In genomic region chr6:111551521-111552231, GRCh38 we compare ENCODE assay signal across 8 cellular contexts. TPM values are rescaled to one million over a fixed set of nuclear protein-coding genes. Genes with fewer than 3 reads are reported as not detected.
A peak's percentile ranks its signal among the peaks of the same experiment; 100 is the strongest.
DNase-seq lines count a peak whose midpoint lies in the region; ATAC-seq, FAIRE-seq and TF ChIP-seq lines count a peak whose summit lies in the region.

No MANE protein-coding gene starts in this region.

- DNase-seq in DMS 273 treated with DMSO at 0.1 percent for 48 hours (lab: John Stamatoyannopoulos, UW), result peak; percentile 89
- peak; percentile 100 for DNase-seq in NCI-H2196 (lab: John Stamatoyannopoulos, UW; ENCODE audit: unreplicated experiment)
- DNase-seq in H1 (ENCODE audit: low read depth in 1 of 2, low spot score in 2 of 2), result no peak
- DNase-seq in neural progenitor cell (ENCODE audit: low spot score), result no peak
- DNase-seq in T-helper 2 cell treated with Interferon-gamma antibody and Interleukin-4, amounts not matched to agents 5 μg/mL and 100 μg/mL, for 36 hours (ENCODE audit: low spot score), result no peak
- no peak for DNase-seq in AG08395 (ENCODE audit: low spot score)

- no peak for TF ChIP-seq RAD21 in H1 (IDR thresholded peaks at IDR 0.05 in 1 of 2, conservative IDR thresholded peaks at IDR 0.05 in 1 of 2; ENCODE audit: low read depth in 2 of 2, low read length in 2 of 2)

- TF ChIP-seq EP300 in H1 (IDR thresholded peaks at IDR 0.05; ENCODE audit: borderline replicate concordance in 1 of 2, low read depth in 2 of 2, low read length in 2 of 2), result no peak

- H3K4me1 ChIP-seq in H1 (replicated peaks in 1 of 4; ENCODE audit: control insufficient read depth in 3 of 4, insufficient read depth in 4 of 4, low read length in 3 of 4) (peaks cover 4 to 17% (median 5%) of the 10 kb centered on the region in 4 experiments; a peak in 6 of 7 replicates), neural progenitor cell (peaks cover 44% of the 10 kb centered on the region)

- TF ChIP-seq POLR2A in H1 (IDR thresholded peaks at IDR 0.05; ENCODE audit: control extremely low read depth in 1 of 2, low read depth in 2 of 2, low read length in 2 of 2), result no peak

- no peak overlapping the region for H4K5ac ChIP-seq in H1 (ENCODE audit: insufficient read length, low read depth, low read length)

- H3K9me3 Mint-ChIP-seq in neural progenitor cell, result no peaks in the 10 kb centered on the region
- no peaks in the 10 kb centered on the region for H3K9me3 Mint-ChIP-seq in T-helper 2 cell treated with Interferon-gamma antibody and Interleukin-4, amounts not matched to agents 5 μg/mL and 100 μg/mL, for 36 hours

- FAIRE-seq in H1 (lab: Jason Lieb, UNC), result no peak

- H4K91ac ChIP-seq in H1 (replicated peaks; ENCODE audit: insufficient read length, low read length), result peak overlapping the region; percentile 67

- no peak overlapping the region for H2BK120ac ChIP-seq in H1 (replicated peaks; ENCODE audit: low read depth, low read length)

- no peak overlapping the region for H2BK5ac ChIP-seq in H1 (ENCODE audit: low read depth, low read length)

- H4K8ac ChIP-seq in H1 (ENCODE audit: extremely low read depth, insufficient read depth, low read length), result no peak overlapping the region

- no peaks in the 10 kb centered on the region for H3K27me3 Mint-ChIP-seq in neural progenitor cell (ENCODE audit: insufficient read depth, low read depth)
- H3K27me3 Mint-ChIP-seq in T-helper 2 cell treated with Interferon-gamma antibody and Interleukin-4, amounts not matched to agents 5 μg/mL and 100 μg/mL, for 36 hours (ENCODE audit: low read depth), result no peaks in the 10 kb centered on the region

- TF ChIP-seq CTCF in H1 (IDR thresholded peaks at IDR 0.05; ENCODE audit: control extremely low read depth in 1 of 3, insufficient read depth in 1 of 3, low read depth in 1 of 3, low read length in 3 of 3) (no peak), neural progenitor cell (IDR thresholded peaks at IDR 0.05) (no peak)

- peak overlapping the region; percentile 93 for H2BK12ac ChIP-seq in H1 (ENCODE audit: low read depth, low read length)

- H3K9me3 ChIP-seq in H1 (ENCODE audit: insufficient read depth in 2 of 2, low read depth in 1 of 2, low read length in 1 of 2) (no peaks in the 10 kb centered on the region), neural progenitor cell (ENCODE audit: low read depth) (no peaks in the 10 kb centered on the region)

- peaks cover 0 to 2% of the 10 kb centered on the region in 2 experiments for H4K20me1 ChIP-seq in H1 (replicated peaks in 1 of 2; ENCODE audit: control insufficient read depth in 1 of 2, insufficient read depth in 2 of 2, low read length in 2 of 2)
- H4K20me1 ChIP-seq in neural progenitor cell (ENCODE audit: low read depth), result no peaks in the 10 kb centered on the region

- peaks cover 56% of the 10 kb centered on the region for H3K4me1 Mint-ChIP-seq in neural progenitor cell
- peaks cover 16% of the 10 kb centered on the region for H3K4me1 Mint-ChIP-seq in T-helper 2 cell treated with Interferon-gamma antibody and Interleukin-4, amounts not matched to agents 5 μg/mL and 100 μg/mL, for 36 hours (ENCODE audit: low read depth)

- peaks cover 26% of the 10 kb centered on the region for H3F3A ChIP-seq in neural progenitor cell (ENCODE audit: low read depth)

- no peaks in the 10 kb centered on the region for H3K79me1 ChIP-seq in H1 (ENCODE audit: low read depth, low read length)

- no peak overlapping the region for H3K4ac ChIP-seq in H1 (replicated peaks; ENCODE audit: insufficient read length, low read depth, low read length)

- no peak overlapping the region for H3K18ac ChIP-seq in H1 (ENCODE audit: extremely low read depth, low read length)

- no peak for ATAC-seq in HG03460 (IDR thresholded peaks at IDR 0.05; ENCODE audit: unreplicated experiment)
- no peak for ATAC-seq in GM21528 (IDR thresholded peaks at IDR 0.05; ENCODE audit: low FRiP score, unreplicated experiment)

- no peaks in the 10 kb centered on the region for H3K36me3 ChIP-seq in H1 (ENCODE audit: control insufficient read depth in 2 of 4, insufficient read depth in 4 of 4, low read length in 3 of 4)
- H3K36me3 ChIP-seq in neural progenitor cell, result no peaks in the 10 kb centered on the region

- H2AK5ac ChIP-seq in H1 (ENCODE audit: low read depth, low read length), result peak overlapping the region; percentile 55

- H3K23me2 ChIP-seq in H1 (ENCODE audit: low read depth, low read length), result no peaks in the 10 kb centered on the region; the same call in 1 of the 2 replicates

- H3K4me3 Mint-ChIP-seq in neural progenitor cell, result peak overlapping the region; percentile 69
- no peak overlapping the region for H3K4me3 Mint-ChIP-seq in T-helper 2 cell treated with Interferon-gamma antibody and Interleukin-4, amounts not matched to agents 5 μg/mL and 100 μg/mL, for 36 hours

- peak overlapping the region; percentile 66; the same call in 1 of the 2 replicates for H2BK20ac ChIP-seq in H1 (ENCODE audit: low read length)

- H3K27me3 ChIP-seq in H1 (replicated peaks in 1 of 4; ENCODE audit: control insufficient read depth in 3 of 4, extremely low read depth in 1 of 4, insufficient read depth in 3 of 4, low read length in 3 of 4) (no peaks in the 10 kb centered on the region), neural progenitor cell (no peaks in the 10 kb centered on the region)

- peak overlapping the region; percentile 90 for H3K27ac Mint-ChIP-seq in neural progenitor cell
- H3K27ac Mint-ChIP-seq in T-helper 2 cell treated with Interferon-gamma antibody and Interleukin-4, amounts not matched to agents 5 μg/mL and 100 μg/mL, for 36 hours, result no peak overlapping the region

- 0 out of 2 replicates have a peak overlapping the region, but pooled peaks have one; percentile 65 for H2BK15ac ChIP-seq in H1 (ENCODE audit: low read length)

- H2AFZ ChIP-seq in H1 (ENCODE audit: low read length), result no peak overlapping the region
- H2AFZ ChIP-seq in neural progenitor cell (replicated peaks), result no peak overlapping the region

- no peak overlapping the region for H3K23ac ChIP-seq in H1 (ENCODE audit: insufficient read length)

- no peak overlapping the region for H3K27ac ChIP-seq in H1 (ENCODE audit: low read depth, low read length)
- H3K27ac ChIP-seq in neural progenitor cell, result peak overlapping the region; percentile 57

- 75% methylated on average over 11 of the region's 11 CpGs; no CpG with 5 or more reads in 1 of the 2 experiments for WGBS in H1 (ENCODE audit: extremely low coverage in 1 of 2, insufficient coverage in 1 of 2, insufficient read length in 1 of 2, insufficient replicate concordance in 2 of 2, low coverage in 1 of 2, low lambda C conversion rate in 2 of 2, missing lambda C conversion rate in 1 of 2), 2 experiments

- CTCF ChIA-PET in H1 (lab: Charles Lee; ENCODE audit: partially characterized antibody), result interaction anchor here (0.8 to 4.2 kb wide), 4 partner anchors 10 to 93 kb away, joined by 3 to 29 read pairs (median 4); no protein-coding TSS in a partner anchor

- H3K4me3 ChIP-seq in H1 (ENCODE audit: extremely low read depth in 1 of 4, insufficient read depth in 2 of 4, low read depth in 3 of 4, low read length in 4 of 4), result peak overlapping the region in 1 of 4 experiments; percentile 32; a peak in 1 of 8 replicates
- H3K4me3 ChIP-seq in neural progenitor cell, result no peak overlapping the region

- H3K79me2 ChIP-seq in H1 (ENCODE audit: control insufficient read depth in 1 of 2, insufficient read depth in 2 of 2, low read length in 2 of 2), result no peaks in the 10 kb centered on the region
- H3K79me2 ChIP-seq in neural progenitor cell (ENCODE audit: low read depth), result peaks cover 3% of the 10 kb centered on the region

- peak overlapping the region; percentile 56 to 60 for H3K4me2 ChIP-seq in H1 (ENCODE audit: insufficient read depth in 1 of 2, low read depth in 2 of 2, low read length in 2 of 2)
- peak overlapping the region; percentile 52 for H3K4me2 ChIP-seq in neural progenitor cell

- H3K14ac ChIP-seq in H1 (ENCODE audit: insufficient read length), result no peak overlapping the region

- no peak overlapping the region for H3K56ac ChIP-seq in H1 (replicated peaks; ENCODE audit: insufficient read length, low read depth, low read length)

- POLR2A ChIA-PET in H1 (lab: Charles Lee; ENCODE audit: partially characterized antibody), result interaction anchor here (0.8 to 2.0 kb wide), 4 partner anchors 17 to 68 kb away, joined by 3 to 6 read pairs (median 4); partner anchors contain the start of gene REV3L

- no peak overlapping the region for H3K9ac ChIP-seq in H1 (replicated peaks in 1 of 4; ENCODE audit: extremely low read depth in 1 of 4, low read depth in 3 of 4, low read length in 3 of 4)
- H3K9ac ChIP-seq in neural progenitor cell, result no peak overlapping the region

- H3K36me3 Mint-ChIP-seq in neural progenitor cell, result no peaks in the 10 kb centered on the region
- peaks cover 5% of the 10 kb centered on the region for H3K36me3 Mint-ChIP-seq in T-helper 2 cell treated with Interferon-gamma antibody and Interleukin-4, amounts not matched to agents 5 μg/mL and 100 μg/mL, for 36 hours (ENCODE audit: low read depth)

TF ChIP-seq in H1, 55 proteins besides CTCF, POLR2A, EP300 and RAD21 (continues in another document):
- TF ChIP-seq FOSL1 (IDR thresholded peaks at IDR 0.05; ENCODE audit: insufficient read depth, low read depth, low read length) (no peak), KDM4A (IDR thresholded peaks at IDR 0.05; ENCODE audit: low read depth, low read length, severe bottlenecking) (no peak), NRF1 (IDR thresholded peaks at IDR 0.05; ENCODE audit: low read depth, low read length) (no peak), HDAC6 (IDR thresholded peaks at IDR 0.05; ENCODE audit: low read depth, low read length) (no peak), JUND (IDR thresholded peaks at IDR 0.05; ENCODE audit: low read length) (no peak), JUN (IDR thresholded peaks at IDR 0.05; ENCODE audit: low read depth, low read length) (no peak), POLR2AphosphoS5 (IDR thresholded peaks at IDR 0.05; ENCODE audit: low read depth, low read length) (no peak), BACH1 (IDR thresholded peaks at IDR 0.05; ENCODE audit: low read length) (no peak), SIX5 (IDR thresholded peaks at IDR 0.05; ENCODE audit: low read depth, low read length) (no peak)

RNA-seq across cellular contexts. Expression of gene TRAF3IP2, which starts 54.0 kb away (rescaled TPM):
- 20.5 and 20.6 TPM in 2 replicates for total RNA-seq in H1 (2021; fragmentation: NEBNext Ultra II Directional; extraction: Animal tissue kit (Norgen Biotek cat#: 25700))
- polyA plus RNA-seq in H1 (2011; rRNA removed), result 17.4 and 19.7 TPM in 2 replicates
- polyA plus RNA-seq in H1 (2011; cell fraction: cytosol; rRNA removed), result 18.2 TPM
- 24.6 TPM for polyA plus RNA-seq in H1 (2011; cell fraction: nucleus; rRNA removed)
- 17.5 to 19.6 TPM (median 19.0 TPM) in 4 replicates for polyA plus RNA-seq in H1 (2012, experiment 1 of 2)
- 20.9 TPM for polyA plus RNA-seq in H1 (2012, experiment 2 of 2)
- polyA plus RNA-seq in H1 (2013, experiment 1 of 2), result 19.5 TPM
- polyA plus RNA-seq in H1 (2013, experiment 2 of 2), result 17.8 TPM
- 26.8 and 29.8 TPM in 2 replicates for polyA minus RNA-seq in H1 (2011; rRNA and poly(A)+ RNA removed)
- polyA minus RNA-seq in H1 (2011; cell fraction: cytosol; rRNA and poly(A)+ RNA removed), result 12.5 TPM
- polyA minus RNA-seq in H1 (2011; cell fraction: nucleus; rRNA and poly(A)+ RNA removed), result 14.3 TPM
- 0.59 and 0.60 TPM in 2 replicates for total RNA-seq in neural progenitor cell (ENCODE audit: low replicate concordance)

Comparison
In these comparisons a context has a peak if more than half of its experiments do, and no peak if none do; other contexts are left out.
1. DNase-seq: peak in DMS 273 treated with DMSO at 0.1 percent for 48 hours (single experiment) and NCI-H2196 (single experiment); none in H1 (0 of 2), neural progenitor cell (single experiment), T-helper 2 cell treated with Interferon-gamma antibody and Interleukin-4, amounts not matched to agents 5 μg/mL and 100 μg/mL, for 36 hours (single experiment) and AG08395 (single experiment).
2. RNA of gene TRAF3IP2, which starts 54.0 kb away (total RNA-seq): 20.5 to 20.6 TPM in H1; 0.59 to 0.60 TPM in neural progenitor cell; every median in the first group is over 10 times any median in the second.